1 cellular context compared by ENCODE assay signal in the genomic region with DNA sequence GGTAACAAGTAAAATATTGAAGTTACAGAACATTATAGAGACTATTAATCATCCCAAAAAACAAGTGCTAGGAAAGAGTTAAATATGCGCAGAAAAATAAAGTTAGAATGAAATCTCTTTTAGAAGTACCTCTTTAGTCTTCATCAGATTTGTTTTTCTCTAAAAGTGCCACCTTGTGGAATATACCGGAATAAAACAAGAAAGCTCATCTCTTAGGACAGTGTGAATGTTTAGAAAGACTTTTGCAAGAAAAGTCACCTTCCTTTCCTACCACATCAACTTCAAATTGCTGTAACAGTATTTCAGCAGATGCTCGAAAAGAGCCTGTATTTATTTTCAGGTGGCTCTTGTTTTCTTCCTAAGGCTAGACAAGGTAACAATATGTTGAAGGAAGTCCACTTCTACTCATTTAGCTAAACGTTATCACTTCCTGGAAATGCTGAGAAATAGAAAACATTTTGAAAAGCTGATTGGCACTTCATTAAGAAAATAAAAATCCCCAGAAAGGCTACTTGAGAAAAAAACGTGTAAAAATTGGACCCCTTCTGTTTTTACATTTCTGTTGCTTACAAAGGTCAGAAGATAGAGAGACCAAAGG.
TF ChIP-seq lines count a peak whose summit lies in the region.

No MANE protein-coding gene starts in this region.

TF ChIP-seq in GM12878, 131 proteins besides CTCF, POLR2A, EP300 and RAD21:
- TF ChIP-seq, protein P1, sequence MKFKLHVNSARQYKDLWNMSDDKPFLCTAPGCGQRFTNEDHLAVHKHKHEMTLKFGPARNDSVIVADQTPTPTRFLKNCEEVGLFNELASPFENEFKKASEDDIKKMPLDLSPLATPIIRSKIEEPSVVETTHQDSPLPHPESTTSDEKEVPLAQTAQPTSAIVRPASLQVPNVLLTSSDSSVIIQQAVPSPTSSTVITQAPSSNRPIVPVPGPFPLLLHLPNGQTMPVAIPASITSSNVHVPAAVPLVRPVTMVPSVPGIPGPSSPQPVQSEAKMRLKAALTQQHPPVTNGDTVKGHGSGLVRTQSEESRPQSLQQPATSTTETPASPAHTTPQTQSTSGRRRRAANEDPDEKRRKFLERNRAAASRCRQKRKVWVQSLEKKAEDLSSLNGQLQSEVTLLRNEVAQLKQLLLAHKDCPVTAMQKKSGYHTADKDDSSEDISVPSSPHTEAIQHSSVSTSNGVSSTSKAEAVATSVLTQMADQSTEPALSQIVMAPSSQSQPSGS (IDR thresholded peaks at IDR 0.05; ENCODE audit: low read length) = no peak
- no peak for TF ChIP-seq FOS (IDR thresholded peaks at IDR 0.05; ENCODE audit: borderline replicate concordance, extremely low read depth, insufficient read length)
- no peak for TF ChIP-seq MAX (IDR thresholded peaks at IDR 0.05; ENCODE audit: low read depth, low read length)
- TF ChIP-seq EGR1 (IDR thresholded peaks at IDR 0.05; ENCODE audit: borderline replicate concordance in 1 of 2, low read depth in 2 of 2, low read length in 2 of 2) = no peak
- TF ChIP-seq, protein P2, sequence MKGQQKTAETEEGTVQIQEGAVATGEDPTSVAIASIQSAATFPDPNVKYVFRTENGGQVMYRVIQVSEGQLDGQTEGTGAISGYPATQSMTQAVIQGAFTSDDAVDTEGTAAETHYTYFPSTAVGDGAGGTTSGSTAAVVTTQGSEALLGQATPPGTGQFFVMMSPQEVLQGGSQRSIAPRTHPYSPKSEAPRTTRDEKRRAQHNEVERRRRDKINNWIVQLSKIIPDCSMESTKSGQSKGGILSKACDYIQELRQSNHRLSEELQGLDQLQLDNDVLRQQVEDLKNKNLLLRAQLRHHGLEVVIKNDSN (IDR thresholded peaks at IDR 0.05; ENCODE audit: borderline replicate concordance, extremely low read length, insufficient read depth, low read depth, low read length) = no peak
- TF ChIP-seq IRF4 (IDR thresholded peaks at IDR 0.05; ENCODE audit: low read depth, low read length) = no peak
- no peak for TF ChIP-seq BHLHE40 (IDR thresholded peaks at IDR 0.05; ENCODE audit: borderline replicate concordance in 1 of 2, low read depth in 2 of 2, low read length in 1 of 2)
- TF ChIP-seq, protein P3, sequence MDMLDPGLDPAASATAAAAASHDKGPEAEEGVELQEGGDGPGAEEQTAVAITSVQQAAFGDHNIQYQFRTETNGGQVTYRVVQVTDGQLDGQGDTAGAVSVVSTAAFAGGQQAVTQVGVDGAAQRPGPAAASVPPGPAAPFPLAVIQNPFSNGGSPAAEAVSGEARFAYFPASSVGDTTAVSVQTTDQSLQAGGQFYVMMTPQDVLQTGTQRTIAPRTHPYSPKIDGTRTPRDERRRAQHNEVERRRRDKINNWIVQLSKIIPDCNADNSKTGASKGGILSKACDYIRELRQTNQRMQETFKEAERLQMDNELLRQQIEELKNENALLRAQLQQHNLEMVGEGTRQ (IDR thresholded peaks at IDR 0.05; ENCODE audit: borderline replicate concordance, low read depth, low read length) = no peak
- no peak for TF ChIP-seq NR2C1 (IDR thresholded peaks at IDR 0.05)
- TF ChIP-seq BCL11A (IDR thresholded peaks at IDR 0.05; ENCODE audit: low read depth, low read length) = no peak
- TF ChIP-seq WRNIP1 (IDR thresholded peaks at IDR 0.05; ENCODE audit: borderline replicate concordance, low read depth, low read length) = no peak
- TF ChIP-seq SMC3 (IDR thresholded peaks at IDR 0.05; ENCODE audit: borderline replicate concordance, low read length) = no peak
- no peak for TF ChIP-seq RB1 (IDR thresholded peaks at IDR 0.05; ENCODE audit: borderline replicate concordance)
- no peak for TF ChIP-seq PAX8 (IDR thresholded peaks at IDR 0.05)
- TF ChIP-seq TAF1 (IDR thresholded peaks at IDR 0.05; ENCODE audit: borderline replicate concordance, low read depth, low read length) = no peak
- TF ChIP-seq ELK1 (IDR thresholded peaks at IDR 0.05; ENCODE audit: low read depth, low read length) = no peak
- TF ChIP-seq NRF1 (conservative IDR thresholded peaks at IDR 0.05; ENCODE audit: low read depth, low read length) = no peak
TF ChIP-seq in GM12878: peak in this region for 0.
